In genomic region chr1:205041998-205042910, GRCh38 we compare ENCODE assay signal across 2 cellular contexts.
TF ChIP-seq lines count a peak whose summit lies in the region.

No MANE protein-coding gene starts in this region.

TF ChIP-seq in GM23338, 12 proteins besides CTCF, POLR2A, EP300 and RAD21:
- TF ChIP-seq CREB1 (CRISPR knock-in tag; IDR thresholded peaks at IDR 0.05; ENCODE audit: low read depth) (no peak), ZNF331 (CRISPR knock-in tag; IDR thresholded peaks at IDR 0.05; ENCODE audit: low read depth) (no peak), POLR2AphosphoS5 (IDR thresholded peaks at IDR 0.05; ENCODE audit: low read depth) (no peak), ZNF114 (CRISPR knock-in tag; IDR thresholded peaks at IDR 0.05) (no peak), ETS1 (IDR thresholded peaks at IDR 0.05) (no peak), EZH2phosphoT487 (IDR thresholded peaks at IDR 0.05; ENCODE audit: unreplicated experiment) (no peak), JUNB (IDR thresholded peaks at IDR 0.05; ENCODE audit: unreplicated experiment) (no peak), EZH2 (IDR thresholded peaks at IDR 0.05; ENCODE audit: low read depth, unreplicated experiment) (no peak), NANOG (IDR thresholded peaks at IDR 0.05; ENCODE audit: borderline replicate concordance) (no peak)

TF ChIP-seq in endothelial cell of umbilical vein, 7 proteins besides CTCF, POLR2A, EP300 and RAD21:
- TF ChIP-seq EZH2 (IDR thresholded peaks at IDR 0.05; ENCODE audit: borderline replicate concordance, low read depth, low read length, severe bottlenecking), result peak; percentile 52
- no peak for TF ChIP-seq MAX (IDR thresholded peaks at IDR 0.05; ENCODE audit: insufficient read depth, insufficient read length)
